10 cellular contexts compared by ENCODE assay signal in the genomic region with DNA sequence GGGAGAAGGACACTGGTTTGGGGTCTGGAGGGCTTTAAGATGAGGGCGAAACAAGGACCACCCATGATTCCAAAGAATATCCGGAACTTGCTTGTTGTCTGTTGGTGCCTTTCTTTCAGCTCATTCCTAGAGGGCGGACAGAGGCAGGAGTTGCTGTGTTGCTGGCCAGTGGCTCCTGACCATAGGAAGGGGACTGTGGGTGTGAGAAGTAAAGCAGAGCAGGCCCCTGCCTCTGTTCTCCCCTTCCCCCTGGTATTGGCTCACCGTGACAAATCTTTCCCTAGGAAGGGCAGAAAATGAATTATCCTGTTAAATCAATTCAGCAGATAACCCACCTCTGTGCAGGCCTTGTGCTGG.
DNase-seq lines count a peak whose midpoint lies in the region; ATAC-seq and TF ChIP-seq lines count a peak whose summit lies in the region.
"Had no signal": no experiment of that assay in that cellular context is flagged by ENCODE, and none has a peak within 500 bp of the region (broad histone marks: within the 10 kb centered on the region; RNA-seq: fewer than 3 reads in every experiment).

No MANE protein-coding gene starts in this region.

- peaks cover 30 to 49% (median 37%) of the 10 kb centered on the region in 3 donors for H3K4me1 Mint-ChIP-seq in CD8-positive, alpha-beta memory T cell
- peaks cover 64 to 88% of the 10 kb centered on the region in 2 donors for H3K4me1 Mint-ChIP-seq in natural killer cell
- peaks cover 18% of the 10 kb centered on the region for H3K4me1 Mint-ChIP-seq in activated CD4-positive, alpha-beta memory T cell treated with anti-CD3 and anti-CD28 coated beads for 36 hours (ENCODE audit: low read depth)

- peaks cover 3 to 7% of the 10 kb centered on the region in 2 donors for H3K27me3 Mint-ChIP-seq in CD8-positive, alpha-beta memory T cell
- H3K27me3 Mint-ChIP-seq in natural killer cell (ENCODE audit: low read depth in 2 of 2), result no peaks in the 10 kb centered on the region
- no peaks in the 10 kb centered on the region for H3K27me3 Mint-ChIP-seq in activated CD4-positive, alpha-beta memory T cell treated with anti-CD3 and anti-CD28 coated beads for 36 hours

- peaks cover 0 to under 1% (median 0%) of the 10 kb centered on the region in 5 donors for H3K9me3 Mint-ChIP-seq in CD8-positive, alpha-beta memory T cell
- no peaks in the 10 kb centered on the region for H3K9me3 Mint-ChIP-seq in natural killer cell
- H3K9me3 Mint-ChIP-seq in activated CD4-positive, alpha-beta memory T cell treated with anti-CD3 and anti-CD28 coated beads for 36 hours, result peaks cover under 1% of the 10 kb centered on the region
- H3K9me3 Mint-ChIP-seq: H9 had no signal

- no peaks in the 10 kb centered on the region for H3K27me3 ChIP-seq in CD8-positive, alpha-beta memory T cell (ENCODE audit: insufficient read depth, low read length, poor library complexity, severe bottlenecking)
- no peaks in the 10 kb centered on the region for H3K27me3 ChIP-seq in prostate gland (replicated peaks; ENCODE audit: insufficient read depth)

- H3K36me3 Mint-ChIP-seq in CD8-positive, alpha-beta memory T cell, result peaks cover 0 to 3% (median under 1%) of the 10 kb centered on the region in 3 donors
- H3K36me3 Mint-ChIP-seq in natural killer cell, result no peaks in the 10 kb centered on the region
- no peaks in the 10 kb centered on the region for H3K36me3 Mint-ChIP-seq in activated CD4-positive, alpha-beta memory T cell treated with anti-CD3 and anti-CD28 coated beads for 36 hours

- H3K36me3 ChIP-seq in CD8-positive, alpha-beta memory T cell (ENCODE audit: insufficient read depth, low read length), result no peaks in the 10 kb centered on the region
- H3K36me3 ChIP-seq in prostate gland, result no peaks in the 10 kb centered on the region

- TF ChIP-seq CTCF in natural killer cell (IDR thresholded peaks at IDR 0.05), result no peak
- TF ChIP-seq CTCF in prostate gland (IDR thresholded peaks at IDR 0.05), result no peak

- TF ChIP-seq POLR2A in prostate gland (IDR thresholded peaks at IDR 0.05), result no peak

- intact Hi-C loops in natural killer cell (cut with micrococcal nuclease), result no loop called here
- intact Hi-C loops in activated CD4-positive, alpha-beta memory T cell treated with anti-CD3 and anti-CD28 coated beads for 36 hours (cut with micrococcal nuclease), result no loop called here
- intact Hi-C loops in prostate gland (cut with DNase I), result no loop called here

- H3K9me3 ChIP-seq in CD8-positive, alpha-beta memory T cell (ENCODE audit: low read length), result no peaks in the 10 kb centered on the region
- no peaks in the 10 kb centered on the region for H3K9me3 ChIP-seq in prostate gland
- H3K9me3 ChIP-seq: psoas muscle had no signal

- POLR2A ChIA-PET in CD8-positive, alpha-beta memory T cell (lab: Charles Lee), result no interaction called here
- POLR2A ChIA-PET in activated CD4-positive, alpha-beta memory T cell treated with anti-CD3 and anti-CD28 coated beads for 36 hours (lab: Charles Lee), result no interaction called here

- H3K4me3 Mint-ChIP-seq in CD8-positive, alpha-beta memory T cell, result peak overlapping the region in 1 of 7 donors; percentile 32
- no peak overlapping the region for H3K4me3 Mint-ChIP-seq in natural killer cell
- H3K4me3 Mint-ChIP-seq in activated CD4-positive, alpha-beta memory T cell treated with anti-CD3 and anti-CD28 coated beads for 36 hours, result no peak overlapping the region
- H3K4me3 Mint-ChIP-seq: H9 had no signal

- ATAC-seq in natural killer cell (no peak), HG02610 (IDR thresholded peaks at IDR 0.05; ENCODE audit: unreplicated experiment) (no peak)

- 92% methylated on average over 4 of the region's 4 CpGs for WGBS in prostate gland

- no peak for DNase-seq in CD8-positive, alpha-beta memory T cell
- DNase-seq in OCI-M1 (lab: John Stamatoyannopoulos, UW) (peak; percentile 45), dermis blood vessel endothelial cell (peak; percentile 40), natural killer cell (no peak), NCI-H1092 (lab: John Stamatoyannopoulos, UW) (no peak), prostate gland (ENCODE audit: low spot score) (no peak)
- DNase-seq in activated CD4-positive, alpha-beta memory T cell treated with anti-CD3 and anti-CD28 coated beads for 36 hours, result no peak

- peak overlapping the region; percentile 70 for H3K27ac ChIP-seq in CD8-positive, alpha-beta memory T cell (ENCODE audit: low read depth, low read length)
- no peak overlapping the region for H3K27ac ChIP-seq in prostate gland
- H3K27ac ChIP-seq: psoas muscle had no signal

- peaks cover 27% of the 10 kb centered on the region for H3K4me1 ChIP-seq in CD8-positive, alpha-beta memory T cell (ENCODE audit: insufficient read depth, low read length)
- H3K4me1 ChIP-seq in prostate gland (replicated peaks), result no peaks in the 10 kb centered on the region

- H3K4me3 ChIP-seq in CD8-positive, alpha-beta memory T cell (ENCODE audit: low read length), result no peak overlapping the region
- H3K4me3 ChIP-seq in prostate gland, result no peak overlapping the region
- H3K4me3 ChIP-seq: psoas muscle had no signal

- peak overlapping the region in 2 of 8 donors; percentile 27 to 61 for H3K27ac Mint-ChIP-seq in CD8-positive, alpha-beta memory T cell
- H3K27ac Mint-ChIP-seq in natural killer cell, result peak overlapping the region; percentile 89 to 91
- H3K27ac Mint-ChIP-seq in activated CD4-positive, alpha-beta memory T cell treated with anti-CD3 and anti-CD28 coated beads for 36 hours, result no peak overlapping the region

- CTCF ChIA-PET in CD8-positive, alpha-beta memory T cell (lab: Charles Lee), result no interaction called here
- CTCF ChIA-PET in activated CD4-positive, alpha-beta memory T cell treated with anti-CD3 and anti-CD28 coated beads for 36 hours (lab: Charles Lee), result interaction anchor here (0.6 kb wide), 1 partner anchor 41 kb away, joined by 3 read pairs; no protein-coding TSS in a partner anchor

Comparison
In these comparisons a context has a peak if more than half of its experiments do, and no peak if none do; other contexts are left out.
1. DNase-seq: peak in OCI-M1 (single experiment) and dermis blood vessel endothelial cell (single experiment); none in CD8-positive, alpha-beta memory T cell (0 of 5), natural killer cell (single experiment), activated CD4-positive, alpha-beta memory T cell treated with anti-CD3 and anti-CD28 coated beads for 36 hours (single experiment), NCI-H1092 (single experiment) and prostate gland (single experiment).